8 cellular contexts compared by ENCODE assay signal in genomic region chr3:25782636-25782937, GRCh38. TPM values are rescaled to one million over a fixed set of nuclear protein-coding genes. Genes with fewer than 3 reads are reported as not detected.
DNase-seq lines count a peak whose midpoint lies in the region; ATAC-seq and TF ChIP-seq lines count a peak whose summit lies in the region.

No MANE protein-coding gene starts in this region.

- peaks cover 8% of the 10 kb centered on the region; the same call in 1 of the 2 replicates for H3K36me3 ChIP-seq in GM23248 (ENCODE audit: low read depth)
- peaks cover 0 to 5% (median 3%) of the 10 kb centered on the region in 3 donors for H3K36me3 ChIP-seq in skeletal muscle tissue (ENCODE audit: control insufficient read depth in 3 of 3, insufficient read depth in 3 of 3, low read length in 3 of 3)

- ATAC-seq in WTC11, result no peak

- H3K4me3 Mint-ChIP-seq in WTC11, result peak overlapping the region; percentile 83
- H3K4me3 Mint-ChIP-seq in glutamatergic neuron (ENCODE audit: unreplicated experiment), result peak overlapping the region; percentile 94

- no peaks in the 10 kb centered on the region for H3F3A ChIP-seq in GM23248 (ENCODE audit: insufficient read depth)

- peak overlapping the region; percentile 59 for H3K27ac ChIP-seq in GM23248
- peak overlapping the region; percentile 78 for H3K27ac ChIP-seq in skeletal muscle tissue (ENCODE audit: low read depth, low read length)

- H3K9me3 Mint-ChIP-seq in WTC11 (no peaks in the 10 kb centered on the region), glutamatergic neuron (ENCODE audit: unreplicated experiment) (no peaks in the 10 kb centered on the region)

- no peaks in the 10 kb centered on the region for H4K20me1 ChIP-seq in GM23248 (ENCODE audit: insufficient read depth)

- H3K4me3 ChIP-seq in GM23248 (peak overlapping the region; percentile 89), skeletal muscle tissue (ENCODE audit: low read length in 3 of 3) (peak overlapping the region; percentile 82 to 91 (median 86))

- H3K27me3 Mint-ChIP-seq in WTC11 (ENCODE audit: low read depth) (peaks cover 7% of the 10 kb centered on the region), glutamatergic neuron (ENCODE audit: unreplicated experiment) (peaks cover 5% of the 10 kb centered on the region)

- peaks cover 41% of the 10 kb centered on the region for H3K79me2 ChIP-seq in GM23248 (ENCODE audit: insufficient read depth)

- no peak for DNase-seq in GM23248
- no peak for DNase-seq in WTC11 (ENCODE audit: low spot score)
- DNase-seq in glutamatergic neuron, result no peak
- no peak for DNase-seq in HUDEP-2 (lab: John Stamatoyannopoulos, UW; ENCODE audit: unreplicated experiment in 76 of 76)
- DNase-seq in DMS114 treated with DMSO at 0.1 percent for 48 hours (lab: John Stamatoyannopoulos, UW; ENCODE audit: unreplicated experiment), result no peak
- DNase-seq in D341Med (ENCODE audit: low spot score), result no peak
- DNase-seq in HK-2 (ENCODE audit: unreplicated experiment), result no peak

- peaks cover 8% of the 10 kb centered on the region for H3K36me3 Mint-ChIP-seq in WTC11
- H3K36me3 Mint-ChIP-seq in glutamatergic neuron (ENCODE audit: unreplicated experiment), result no peaks in the 10 kb centered on the region

- POLR2A ChIA-PET in WTC11 (lab: Charles Lee), result interaction anchor here (0.8 to 2.0 kb wide), 7 partner anchors 28 to 134 kb away, joined by 3 to 8 read pairs (median 4); no protein-coding TSS in a partner anchor

- peak overlapping the region; percentile 90 for H2AFZ ChIP-seq in GM23248

- no peak overlapping the region for H3K27ac Mint-ChIP-seq in WTC11
- H3K27ac Mint-ChIP-seq in glutamatergic neuron (ENCODE audit: unreplicated experiment), result peak overlapping the region; percentile 85

- H3K9me3 ChIP-seq in GM23248 (ENCODE audit: low read depth) (no peaks in the 10 kb centered on the region), skeletal muscle tissue (ENCODE audit: control insufficient read depth in 3 of 3, low read length in 3 of 3) (no peaks in the 10 kb centered on the region)

- peaks cover 38% of the 10 kb centered on the region for H3K4me1 Mint-ChIP-seq in WTC11
- peaks cover 7% of the 10 kb centered on the region for H3K4me1 Mint-ChIP-seq in glutamatergic neuron (ENCODE audit: low read depth, unreplicated experiment)

- H3K27me3 ChIP-seq in GM23248 (replicated peaks; ENCODE audit: insufficient read depth) (no peaks in the 10 kb centered on the region), skeletal muscle tissue (ENCODE audit: control insufficient read depth in 3 of 3, insufficient read depth in 3 of 3, low read length in 3 of 3) (no peaks in the 10 kb centered on the region)

- in situ Hi-C loops in GM23248 (cut with MboI), result no loop called here

- TF ChIP-seq CTCF in WTC11 (IDR thresholded peaks at IDR 0.05) (no peak), glutamatergic neuron (IDR thresholded peaks at IDR 0.05; ENCODE audit: partially characterized antibody, unreplicated experiment) (no peak)

- peaks cover 8% of the 10 kb centered on the region for H3K4me1 ChIP-seq in GM23248 (ENCODE audit: insufficient read depth)
- peaks cover 4 to 19% (median 17%) of the 10 kb centered on the region in 3 donors for H3K4me1 ChIP-seq in skeletal muscle tissue (ENCODE audit: control insufficient read depth in 3 of 3, insufficient read depth in 3 of 3, low read length in 3 of 3)

- peak overlapping the region; percentile 83 for H3K9ac ChIP-seq in GM23248
- peak overlapping the region; percentile 81 to 87 (median 83) for H3K9ac ChIP-seq in skeletal muscle tissue (ENCODE audit: low read depth in 1 of 3, low read length in 3 of 3)

- no peaks in the 10 kb centered on the region for H3K9me2 ChIP-seq in GM23248 (ENCODE audit: insufficient read depth)

- WGBS in GM23248 (ENCODE audit: low coverage in 1 of 2, low lambda C conversion rate in 2 of 2, missing lambda C conversion rate in 2 of 2), 2 experiments, result 1 to 2% methylated on average over 14 of the region's 14 CpGs

- CTCF ChIA-PET in WTC11 (lab: Charles Lee), result interaction anchor here (1.3 to 1.9 kb wide), 2 partner anchors 74 to 335 kb away, joined by 4 to 9 read pairs; no protein-coding TSS in a partner anchor

- H3K4me2 ChIP-seq in GM23248 (ENCODE audit: unreplicated experiment), result peak overlapping the region; percentile 99

TF ChIP-seq in WTC11, 78 proteins besides CTCF, POLR2A, EP300 and RAD21:
- TF ChIP-seq NR2C2 (CRISPR knock-in tag; IDR thresholded peaks at IDR 0.05) (no peak), MAX (CRISPR knock-in tag; IDR thresholded peaks at IDR 0.05) (no peak), CDX4 (CRISPR knock-in tag; IDR thresholded peaks at IDR 0.05; ENCODE audit: borderline replicate concordance) (no peak), MLX (CRISPR knock-in tag; IDR thresholded peaks at IDR 0.05) (no peak), RORB (CRISPR knock-in tag; IDR thresholded peaks at IDR 0.05) (no peak), IRF1 (CRISPR knock-in tag; IDR thresholded peaks at IDR 0.05) (no peak), ATF2 (CRISPR knock-in tag; IDR thresholded peaks at IDR 0.05; ENCODE audit: borderline replicate concordance, low read depth) (no peak), ZNF281 (CRISPR knock-in tag; IDR thresholded peaks at IDR 0.05) (no peak), SP1 (CRISPR knock-in tag; conservative IDR thresholded peaks at IDR 0.05) (no peak), NR3C1 (CRISPR knock-in tag; conservative IDR thresholded peaks at IDR 0.05; ENCODE audit: low read depth) (no peak)

RNA-seq across cellular contexts. Expression of gene NGLY1, which starts 0.7 kb away (rescaled TPM):
- total RNA-seq in GM23248 (2014; rRNA removed; shearing (Covaris generic)), result 19.3 and 28.9 TPM in 2 replicates
- 29.2 and 30.4 TPM in 2 replicates for polyA plus RNA-seq in GM23248 (2016; fragmentation: Nextera tagmentation; extraction: Ambion mirVana)
- total RNA-seq in WTC11 (2021) (20.6 to 25.2 TPM (median 24.3 TPM) in 3 replicates), glutamatergic neuron (ENCODE audit: unreplicated experiment) (28.0 TPM), skeletal muscle tissue (45.9 TPM)

RNA-seq across cellular contexts. Expression of gene OXSM, which starts 7.3 kb away (rescaled TPM):
- total RNA-seq in GM23248 (2014; rRNA removed; shearing (Covaris generic)), result 13.1 and 17.5 TPM in 2 replicates
- polyA plus RNA-seq in GM23248 (2016; fragmentation: Nextera tagmentation; extraction: Ambion mirVana), result 20.0 and 20.3 TPM in 2 replicates
- 2.7 to 3.3 TPM (median 2.9 TPM) in 3 replicates for total RNA-seq in WTC11 (2021)
- 9.3 TPM for total RNA-seq in glutamatergic neuron (ENCODE audit: unreplicated experiment)
- total RNA-seq in skeletal muscle tissue, result 6.3 TPM
